2 cellular contexts compared by ENCODE assay signal in the genomic region with DNA sequence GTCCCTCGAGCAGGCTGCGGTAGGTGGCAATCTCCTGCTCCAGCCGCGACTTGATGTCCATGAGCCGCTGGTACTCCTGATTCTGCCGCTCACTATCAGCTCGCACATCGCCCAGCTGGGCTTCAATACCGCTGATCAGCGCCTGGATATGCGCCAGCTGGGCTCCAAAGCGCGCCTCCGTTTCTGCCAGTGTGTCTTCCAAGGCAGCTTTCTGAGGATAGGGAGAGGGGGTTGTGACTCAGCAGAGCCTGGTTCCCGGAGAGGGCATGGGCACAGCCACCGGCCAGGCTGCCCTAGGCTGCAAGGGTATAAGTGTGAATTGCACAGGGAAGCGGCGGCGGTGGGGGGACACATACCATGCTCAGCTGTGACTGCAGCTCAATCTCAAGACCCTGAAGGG.
TF ChIP-seq lines count a peak whose summit lies in the region.

No MANE protein-coding gene starts in this region.

TF ChIP-seq in HepG2, 621 proteins besides CTCF, POLR2A, EP300 and RAD21:
- TF ChIP-seq, protein P1, sequence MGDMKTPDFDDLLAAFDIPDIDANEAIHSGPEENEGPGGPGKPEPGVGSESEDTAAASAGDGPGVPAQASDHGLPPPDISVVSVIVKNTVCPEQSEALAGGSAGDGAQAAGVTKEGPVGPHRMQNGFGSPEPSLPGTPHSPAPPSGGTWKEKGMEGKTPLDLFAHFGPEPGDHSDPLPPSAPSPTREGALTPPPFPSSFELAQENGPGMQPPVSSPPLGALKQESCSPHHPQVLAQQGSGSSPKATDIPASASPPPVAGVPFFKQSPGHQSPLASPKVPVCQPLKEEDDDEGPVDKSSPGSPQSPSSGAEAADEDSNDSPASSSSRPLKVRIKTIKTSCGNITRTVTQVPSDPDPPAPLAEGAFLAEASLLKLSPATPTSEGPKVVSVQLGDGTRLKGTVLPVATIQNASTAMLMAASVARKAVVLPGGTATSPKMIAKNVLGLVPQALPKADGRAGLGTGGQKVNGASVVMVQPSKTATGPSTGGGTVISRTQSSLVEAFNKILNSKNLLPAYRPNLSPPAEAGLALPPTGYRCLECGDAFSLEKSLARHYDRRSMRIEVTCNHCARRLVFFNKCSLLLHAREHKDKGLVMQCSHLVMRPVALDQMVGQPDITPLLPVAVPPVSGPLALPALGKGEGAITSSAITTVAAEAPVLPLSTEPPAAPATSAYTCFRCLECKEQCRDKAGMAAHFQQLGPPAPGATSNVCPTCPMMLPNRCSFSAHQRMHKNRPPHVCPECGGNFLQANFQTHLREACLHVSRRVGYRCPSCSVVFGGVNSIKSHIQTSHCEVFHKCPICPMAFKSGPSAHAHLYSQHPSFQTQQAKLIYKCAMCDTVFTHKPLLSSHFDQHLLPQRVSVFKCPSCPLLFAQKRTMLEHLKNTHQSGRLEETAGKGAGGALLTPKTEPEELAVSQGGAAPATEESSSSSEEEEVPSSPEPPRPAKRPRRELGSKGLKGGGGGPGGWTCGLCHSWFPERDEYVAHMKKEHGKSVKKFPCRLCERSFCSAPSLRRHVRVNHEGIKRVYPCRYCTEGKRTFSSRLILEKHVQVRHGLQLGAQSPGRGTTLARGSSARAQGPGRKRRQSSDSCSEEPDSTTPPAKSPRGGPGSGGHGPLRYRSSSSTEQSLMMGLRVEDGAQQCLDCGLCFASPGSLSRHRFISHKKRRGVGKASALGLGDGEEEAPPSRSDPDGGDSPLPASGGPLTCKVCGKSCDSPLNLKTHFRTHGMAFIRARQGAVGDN (CRISPR knock-in tag; IDR thresholded peaks at IDR 0.05): 0 out of 2 replicates have a peak, but pooled peaks have one; percentile 17
- no peak for TF ChIP-seq HIVEP1 (CRISPR knock-in tag; IDR thresholded peaks at IDR 0.05)
- TF ChIP-seq, protein P2, sequence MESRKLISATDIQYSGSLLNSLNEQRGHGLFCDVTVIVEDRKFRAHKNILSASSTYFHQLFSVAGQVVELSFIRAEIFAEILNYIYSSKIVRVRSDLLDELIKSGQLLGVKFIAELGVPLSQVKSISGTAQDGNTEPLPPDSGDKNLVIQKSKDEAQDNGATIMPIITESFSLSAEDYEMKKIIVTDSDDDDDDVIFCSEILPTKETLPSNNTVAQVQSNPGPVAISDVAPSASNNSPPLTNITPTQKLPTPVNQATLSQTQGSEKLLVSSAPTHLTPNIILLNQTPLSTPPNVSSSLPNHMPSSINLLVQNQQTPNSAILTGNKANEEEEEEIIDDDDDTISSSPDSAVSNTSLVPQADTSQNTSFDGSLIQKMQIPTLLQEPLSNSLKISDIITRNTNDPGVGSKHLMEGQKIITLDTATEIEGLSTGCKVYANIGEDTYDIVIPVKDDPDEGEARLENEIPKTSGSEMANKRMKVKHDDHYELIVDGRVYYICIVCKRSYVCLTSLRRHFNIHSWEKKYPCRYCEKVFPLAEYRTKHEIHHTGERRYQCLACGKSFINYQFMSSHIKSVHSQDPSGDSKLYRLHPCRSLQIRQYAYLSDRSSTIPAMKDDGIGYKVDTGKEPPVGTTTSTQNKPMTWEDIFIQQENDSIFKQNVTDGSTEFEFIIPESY (CRISPR knock-in tag; IDR thresholded peaks at IDR 0.05): peak; percentile 57
TF ChIP-seq in HepG2: peak in this region for 2.

TF ChIP-seq in SK-N-SH treated with all-trans-retinoic acid at 6 μM for 48 hours, 23 proteins besides CTCF, POLR2A, EP300 and RAD21:
- TF ChIP-seq, protein P3, sequence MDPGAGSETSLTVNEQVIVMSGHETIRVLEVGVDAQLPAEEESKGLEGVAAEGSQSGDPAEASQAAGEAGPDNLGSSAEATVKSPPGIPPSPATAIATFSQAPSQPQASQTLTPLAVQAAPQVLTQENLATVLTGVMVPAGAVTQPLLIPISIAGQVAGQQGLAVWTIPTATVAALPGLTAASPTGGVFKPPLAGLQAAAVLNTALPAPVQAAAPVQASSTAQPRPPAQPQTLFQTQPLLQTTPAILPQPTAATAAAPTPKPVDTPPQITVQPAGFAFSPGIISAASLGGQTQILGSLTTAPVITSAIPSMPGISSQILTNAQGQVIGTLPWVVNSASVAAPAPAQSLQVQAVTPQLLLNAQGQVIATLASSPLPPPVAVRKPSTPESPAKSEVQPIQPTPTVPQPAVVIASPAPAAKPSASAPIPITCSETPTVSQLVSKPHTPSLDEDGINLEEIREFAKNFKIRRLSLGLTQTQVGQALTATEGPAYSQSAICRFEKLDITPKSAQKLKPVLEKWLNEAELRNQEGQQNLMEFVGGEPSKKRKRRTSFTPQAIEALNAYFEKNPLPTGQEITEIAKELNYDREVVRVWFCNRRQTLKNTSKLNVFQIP (CRISPR knock-in tag; IDR thresholded peaks at IDR 0.05; ENCODE audit: borderline replicate concordance, low read depth): no peak
- TF ChIP-seq, protein P4, sequence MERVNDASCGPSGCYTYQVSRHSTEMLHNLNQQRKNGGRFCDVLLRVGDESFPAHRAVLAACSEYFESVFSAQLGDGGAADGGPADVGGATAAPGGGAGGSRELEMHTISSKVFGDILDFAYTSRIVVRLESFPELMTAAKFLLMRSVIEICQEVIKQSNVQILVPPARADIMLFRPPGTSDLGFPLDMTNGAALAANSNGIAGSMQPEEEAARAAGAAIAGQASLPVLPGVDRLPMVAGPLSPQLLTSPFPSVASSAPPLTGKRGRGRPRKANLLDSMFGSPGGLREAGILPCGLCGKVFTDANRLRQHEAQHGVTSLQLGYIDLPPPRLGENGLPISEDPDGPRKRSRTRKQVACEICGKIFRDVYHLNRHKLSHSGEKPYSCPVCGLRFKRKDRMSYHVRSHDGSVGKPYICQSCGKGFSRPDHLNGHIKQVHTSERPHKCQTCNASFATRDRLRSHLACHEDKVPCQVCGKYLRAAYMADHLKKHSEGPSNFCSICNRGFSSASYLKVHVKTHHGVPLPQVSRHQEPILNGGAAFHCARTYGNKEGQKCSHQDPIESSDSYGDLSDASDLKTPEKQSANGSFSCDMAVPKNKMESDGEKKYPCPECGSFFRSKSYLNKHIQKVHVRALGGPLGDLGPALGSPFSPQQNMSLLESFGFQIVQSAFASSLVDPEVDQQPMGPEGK (CRISPR knock-in tag; IDR thresholded peaks at IDR 0.05; ENCODE audit: borderline replicate concordance): no peak
- TF ChIP-seq, protein P5, sequence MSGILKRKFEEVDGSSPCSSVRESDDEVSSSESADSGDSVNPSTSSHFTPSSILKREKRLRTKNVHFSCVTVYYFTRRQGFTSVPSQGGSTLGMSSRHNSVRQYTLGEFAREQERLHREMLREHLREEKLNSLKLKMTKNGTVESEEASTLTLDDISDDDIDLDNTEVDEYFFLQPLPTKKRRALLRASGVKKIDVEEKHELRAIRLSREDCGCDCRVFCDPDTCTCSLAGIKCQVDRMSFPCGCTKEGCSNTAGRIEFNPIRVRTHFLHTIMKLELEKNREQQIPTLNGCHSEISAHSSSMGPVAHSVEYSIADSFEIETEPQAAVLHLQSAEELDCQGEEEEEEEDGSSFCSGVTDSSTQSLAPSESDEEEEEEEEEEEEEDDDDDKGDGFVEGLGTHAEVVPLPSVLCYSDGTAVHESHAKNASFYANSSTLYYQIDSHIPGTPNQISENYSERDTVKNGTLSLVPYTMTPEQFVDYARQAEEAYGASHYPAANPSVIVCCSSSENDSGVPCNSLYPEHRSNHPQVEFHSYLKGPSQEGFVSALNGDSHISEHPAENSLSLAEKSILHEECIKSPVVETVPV (CRISPR knock-in tag; IDR thresholded peaks at IDR 0.05): no peak
- no peak for TF ChIP-seq ZFP3 (CRISPR knock-in tag; IDR thresholded peaks at IDR 0.05)
